In genomic region chr20:63552481-63553249, GRCh38 we compare ENCODE assay signal across 9 cellular contexts. TPM values are rescaled to one million over a fixed set of nuclear protein-coding genes. Genes with fewer than 3 reads are reported as not detected.
DNase-seq lines count a peak whose midpoint lies in the region; ATAC-seq, FAIRE-seq and TF ChIP-seq lines count a peak whose summit lies in the region.
"Had no signal": no experiment of that assay in that cellular context is flagged by ENCODE, and none has a peak within 500 bp of the region (broad histone marks: within the 10 kb centered on the region; RNA-seq: fewer than 3 reads in every experiment).

No MANE protein-coding gene starts in this region.

- H3K27ac Mint-ChIP-seq in astrocyte (ENCODE audit: unreplicated experiment) = peak overlapping the region; percentile 41

- H3K36me3 Mint-ChIP-seq in astrocyte (ENCODE audit: low read depth, unreplicated experiment) = no peaks in the 10 kb centered on the region

- H4K20me1 ChIP-seq in astrocyte (ENCODE audit: insufficient read depth, low read length) = no peaks in the 10 kb centered on the region

- no peak overlapping the region for H3K27ac ChIP-seq in astrocyte (ENCODE audit: low read depth, low read length)

- H3K4me2 ChIP-seq in astrocyte (ENCODE audit: low read length) = no peak overlapping the region

- H3K4me1 ChIP-seq in astrocyte (ENCODE audit: insufficient read depth, low read length) = no peaks in the 10 kb centered on the region

- TF ChIP-seq CTCF in astrocyte (IDR thresholded peaks at IDR 0.05; ENCODE audit: insufficient read depth, low read depth, low read length) = no peak

- no peak overlapping the region for H3K4me3 ChIP-seq in astrocyte (ENCODE audit: insufficient read depth, low read depth, low read length)

- H3K9me3 Mint-ChIP-seq in astrocyte (ENCODE audit: unreplicated experiment) = no peaks in the 10 kb centered on the region

- no peaks in the 10 kb centered on the region for H3K79me2 ChIP-seq in astrocyte (ENCODE audit: insufficient read depth, low read length)

- H3K36me3 ChIP-seq in astrocyte (ENCODE audit: insufficient read depth, low read length) = no peaks in the 10 kb centered on the region

- peak; percentile 14 to 32 for DNase-seq in stimulated activated CD4-positive, alpha-beta T cell treated with anti-CD3 and anti-CD28 coated beads, Interleukin-15, amount 100 ng/mL, for 1 hour (ENCODE audit: low read depth in 1 of 2, low spot score in 1 of 2)
- DNase-seq in stimulated activated CD4-positive, alpha-beta T cell treated with anti-CD3 and anti-CD28 coated beads, Interleukin-12 subunit alpha, Interleukin-12 subunit beta, amount 100 ng/mL, for 4 hours = no peak
- DNase-seq in NCI-H2171 (lab: John Stamatoyannopoulos, UW) (peak; percentile 38), astrocyte (ENCODE audit: low read depth) (no peak), HK-2 (ENCODE audit: unreplicated experiment) (no peak), H4 (ENCODE audit: low spot score) (no peak)
- peak; percentile 24 for DNase-seq in stimulated activated naive CD4-positive, alpha-beta T cell treated with Interleukin-2 at 50 U/mL for 16 hours (lab: John Stamatoyannopoulos, UW)

- ATAC-seq in HG03565 (IDR thresholded peaks at IDR 0.05; ENCODE audit: unreplicated experiment) = no peak

- H3K9ac ChIP-seq in astrocyte (ENCODE audit: low read length) = no peak overlapping the region

- no peaks in the 10 kb centered on the region for H3K27me3 Mint-ChIP-seq in astrocyte (ENCODE audit: low read depth, unreplicated experiment)

- no peak for FAIRE-seq in astrocyte (lab: Jason Lieb, UNC)

- H3K4me3 Mint-ChIP-seq in astrocyte (ENCODE audit: unreplicated experiment) = no peak overlapping the region

- no peaks in the 10 kb centered on the region for H3K4me1 Mint-ChIP-seq in astrocyte (ENCODE audit: low read depth, unreplicated experiment)

- no peak overlapping the region for H2AFZ ChIP-seq in astrocyte (ENCODE audit: low read depth, low read length)

- no peaks in the 10 kb centered on the region for H3K27me3 ChIP-seq in astrocyte (ENCODE audit: insufficient read depth, low read length)

- H3K9me3 ChIP-seq in astrocyte (ENCODE audit: insufficient read depth, low read depth, low read length) = no peaks in the 10 kb centered on the region

RNA-seq across cellular contexts. Expression of gene FNDC11, which starts 1.3 kb away (rescaled TPM):
- total RNA-seq in astrocyte = 0.19 and 0.20 TPM in 2 replicates
- not detected in 2 replicates for total RNA-seq in H4 (2014; rRNA removed; shearing (Covaris generic))
- total RNA-seq: Daoy had no signal

RNA-seq across cellular contexts. Expression of gene SRMS, which starts 5.1 kb away (rescaled TPM):
- total RNA-seq in astrocyte = 0.14 TPM in 1 of 2 replicates, not detected in the other
- not detected in 2 replicates for total RNA-seq in H4 (2014; rRNA removed; shearing (Covaris generic))
- total RNA-seq: Daoy had no signal

RNA-seq across cellular contexts. Expression of gene PTK6, which starts 15.5 kb away (rescaled TPM):
- total RNA-seq in astrocyte = 0.18 TPM in 1 of 2 replicates, not detected in the other
- not detected in 2 replicates for total RNA-seq in H4 (2014; rRNA removed; shearing (Covaris generic))
- total RNA-seq: Daoy had no signal

RNA-seq across cellular contexts. Expression of gene HELZ2, which starts 21.4 kb away (rescaled TPM):
- total RNA-seq in astrocyte = 188 and 200 TPM in 2 replicates
- total RNA-seq in H4 (2014; rRNA removed; shearing (Covaris generic)) = 12.3 and 23.2 TPM in 2 replicates

RNA-seq across cellular contexts. Expression of gene PPDPF, which starts 32.1 kb away (rescaled TPM):
- total RNA-seq in astrocyte = 251 and 268 TPM in 2 replicates
- total RNA-seq in H4 (2014; rRNA removed; shearing (Covaris generic)) = 93.2 and 126 TPM in 2 replicates

Comparison
In these comparisons a context has a peak if more than half of its experiments do, and no peak if none do; other contexts are left out.
1. DNase-seq: peak in stimulated activated CD4-positive, alpha-beta T cell treated with anti-CD3 and anti-CD28 coated beads, Interleukin-15, amount 100 ng/mL, for 1 hour (2 of 2), NCI-H2171 (single experiment) and stimulated activated naive CD4-positive, alpha-beta T cell treated with Interleukin-2 at 50 U/mL for 16 hours (single experiment); none in stimulated activated CD4-positive, alpha-beta T cell treated with anti-CD3 and anti-CD28 coated beads, Interleukin-12 subunit alpha, Interleukin-12 subunit beta, amount 100 ng/mL, for 4 hours (single experiment), astrocyte (single experiment), HK-2 (single experiment) and H4 (single experiment).